ENCODE assay signal across 7 cellular contexts in genomic region chrX:129769467-129770154, GRCh38. TPM values are rescaled to one million over a fixed set of nuclear protein-coding genes. Genes with fewer than 3 reads are reported as not detected.
DNase-seq lines count a peak whose midpoint lies in the region; ATAC-seq lines count a peak whose summit lies in the region.

No MANE protein-coding gene starts in this region.

- peaks cover 8% of the 10 kb centered on the region for H3K4me1 Mint-ChIP-seq in activated T-helper 17 cell treated with anti-CD3 and anti-CD28 coated beads, Interleukin-2, amount 50 U/mL, for 72 hours

- ATAC-seq in GM21423 (IDR thresholded peaks at IDR 0.05; ENCODE audit: unreplicated experiment), result peak; percentile 43
- ATAC-seq in activated T-helper 17 cell treated with anti-CD3 and anti-CD28 coated beads, Interleukin-2, amount 50 U/mL, for 72 hours (replicated peaks), result peak; percentile 70

- DNase-seq in KG1 (lab: John Stamatoyannopoulos, UW) (peak; percentile 86), H4 (ENCODE audit: low spot score) (no peak), NCI-H1417 (lab: John Stamatoyannopoulos, UW) (no peak), cortex of kidney (lab: John Stamatoyannopoulos, UW) (no peak)
- DNase-seq in stimulated activated CD4-positive, alpha-beta T cell treated with anti-CD3 and anti-CD28 coated beads, Interleukin-4, amount 100 ng/mL, for 4 hours, result peak; percentile 49 to 81

- no peaks in the 10 kb centered on the region for H3K9me3 Mint-ChIP-seq in activated T-helper 17 cell treated with anti-CD3 and anti-CD28 coated beads, Interleukin-2, amount 50 U/mL, for 72 hours

- no peaks in the 10 kb centered on the region for H3K36me3 Mint-ChIP-seq in activated T-helper 17 cell treated with anti-CD3 and anti-CD28 coated beads, Interleukin-2, amount 50 U/mL, for 72 hours (ENCODE audit: low read depth)

- H3K27ac Mint-ChIP-seq in activated T-helper 17 cell treated with anti-CD3 and anti-CD28 coated beads, Interleukin-2, amount 50 U/mL, for 72 hours, result peak overlapping the region; percentile 80

- no peaks in the 10 kb centered on the region for H3K27me3 Mint-ChIP-seq in activated T-helper 17 cell treated with anti-CD3 and anti-CD28 coated beads, Interleukin-2, amount 50 U/mL, for 72 hours

- H3K4me3 Mint-ChIP-seq in activated T-helper 17 cell treated with anti-CD3 and anti-CD28 coated beads, Interleukin-2, amount 50 U/mL, for 72 hours, result peak overlapping the region; percentile 70

RNA-seq across cellular contexts. Expression of gene SASH3, which starts 10.1 kb away (rescaled TPM):
- total RNA-seq in activated T-helper 17 cell treated with anti-CD3 and anti-CD28 coated beads, Interleukin-2, amount 50 U/mL, for 72 hours, result 100 to 1,000 TPM; 103 to 191 TPM
- total RNA-seq in H4 (2014; rRNA removed; shearing (Covaris generic)), result not detected in 2 replicates

RNA-seq across cellular contexts. Expression of gene XPNPEP2, which starts 30.8 kb away (rescaled TPM):
- under 1 TPM; 0.45 to 0.52 TPM for total RNA-seq in activated T-helper 17 cell treated with anti-CD3 and anti-CD28 coated beads, Interleukin-2, amount 50 U/mL, for 72 hours
- total RNA-seq in H4 (2014; rRNA removed; shearing (Covaris generic)), result 0.12 TPM in 1 of 2 replicates, not detected in the other

Comparison
In these comparisons a context has a peak if more than half of its experiments do, and no peak if none do; other contexts are left out.
1. DNase-seq: peak in KG1 (single experiment) and stimulated activated CD4-positive, alpha-beta T cell treated with anti-CD3 and anti-CD28 coated beads, Interleukin-4, amount 100 ng/mL, for 4 hours (2 of 2); none in H4 (single experiment), NCI-H1417 (0 of 3) and cortex of kidney (single experiment).
2. RNA of gene SASH3, which starts 10.1 kb away (total RNA-seq): 103 to 191 TPM in activated T-helper 17 cell treated with anti-CD3 and anti-CD28 coated beads, Interleukin-2, amount 50 U/mL, for 72 hours; not detected in H4; every median in the first group is over 100 times any median in the second.